In genomic region chr12:13367973-13368372, GRCh38 we compare ENCODE assay signal across 15 cellular contexts.
"Had no signal": no experiment of that assay in that cellular context is flagged by ENCODE, and none has a peak within 500 bp of the region (broad histone marks: within the 10 kb centered on the region; RNA-seq: fewer than 3 reads in every experiment).

No MANE protein-coding gene starts in this region.

- DNase-seq: activated CD4-positive, alpha-beta T cell treated with anti-CD3 and anti-CD28 coated beads for 4 hours; activated CD8-positive, alpha-beta T cell treated with anti-CD3 and anti-CD28 coated beads, Interleukin-2, amount 10 ng/mL, durations not matched to agents 7 days and 5 days; activated naive CD4-positive, alpha-beta T cell; activated naive CD8-positive, alpha-beta T cell treated with anti-CD3 and anti-CD28 coated beads, Interleukin-2, amount 50 U/mL, for 24 hours; foreskin keratinocyte; left cardiac atrium; spleen; stimulated activated CD4-positive, alpha-beta T cell treated with anti-CD3 and anti-CD28 coated beads, Interleukin-1b, Interleukin-23, amount 100 ng/mL, for 48 hours; stimulated activated naive B cell treated with anti-CD40 and anti-IgM and Interleukin-4, amounts not matched to agents 10 μg/mL and 1 μg/mL and 100 μg/mL, for 72 hours; T-helper 1 cell; WERI-Rb-1 had no signal

- H3K27me3 ChIP-seq: spleen had no signal

- ATAC-seq: activated CD8-positive, alpha-beta T cell treated with anti-CD3 and anti-CD28 coated beads, Interleukin-2, amount 10 ng/mL, durations not matched to agents 7 days and 5 days; activated naive CD8-positive, alpha-beta T cell treated with anti-CD3 and anti-CD28 coated beads, Interleukin-2, amount 50 U/mL, for 24 hours; foreskin keratinocyte; sciatic nerve; stimulated activated naive B cell treated with anti-CD40 and anti-IgM and Interleukin-4, amounts not matched to agents 10 μg/mL and 1 μg/mL and 100 μg/mL, for 72 hours had no signal

- H3K36me3 Mint-ChIP-seq: stimulated activated naive B cell treated with anti-CD40 and anti-IgM and Interleukin-4, amounts not matched to agents 10 μg/mL and 1 μg/mL and 100 μg/mL, for 72 hours had no signal

- H3K4me3 ChIP-seq: spleen had no signal

- H3K36me3 ChIP-seq: neutrophil, spleen, WERI-Rb-1 had no signal

- H3K9me3 Mint-ChIP-seq: activated naive CD8-positive, alpha-beta T cell treated with anti-CD3 and anti-CD28 coated beads, Interleukin-2, amount 50 U/mL, for 24 hours; activated T-helper 1 cell treated with anti-CD3 and anti-CD28 coated beads, Interleukin-12 subunit alpha, Interleukin-12 subunit beta, Interleukin-2, Interleukin-4 antibody, amounts not matched to agents 30 ng/mL and 10 ng/mL and 1 ng/mL, durations not matched to agents 14 hours and 24 hours and 36 hours; stimulated activated naive B cell treated with anti-CD40 and anti-IgM and Interleukin-4, amounts not matched to agents 10 μg/mL and 1 μg/mL and 100 μg/mL, for 72 hours had no signal

- H3K27ac Mint-ChIP-seq: activated CD8-positive, alpha-beta T cell treated with anti-CD3 and anti-CD28 coated beads, Interleukin-2, amount 10 ng/mL, durations not matched to agents 7 days and 5 days; activated naive CD8-positive, alpha-beta T cell treated with anti-CD3 and anti-CD28 coated beads, Interleukin-2, amount 50 U/mL, for 24 hours; activated T-helper 1 cell treated with anti-CD3 and anti-CD28 coated beads, Interleukin-12 subunit alpha, Interleukin-12 subunit beta, Interleukin-2, Interleukin-4 antibody, amounts not matched to agents 30 ng/mL and 10 ng/mL and 1 ng/mL, durations not matched to agents 14 hours and 24 hours and 36 hours; stimulated activated naive B cell treated with anti-CD40 and anti-IgM and Interleukin-4, amounts not matched to agents 10 μg/mL and 1 μg/mL and 100 μg/mL, for 72 hours; type B pancreatic cell had no signal

- H3K4me1 ChIP-seq: foreskin keratinocyte had no signal

- H3K27ac ChIP-seq: foreskin keratinocyte, neutrophil, spleen, WERI-Rb-1 had no signal

- H3K4me1 Mint-ChIP-seq: activated naive CD8-positive, alpha-beta T cell treated with anti-CD3 and anti-CD28 coated beads, Interleukin-2, amount 50 U/mL, for 24 hours had no signal

- H3K4me3 Mint-ChIP-seq: activated CD8-positive, alpha-beta T cell treated with anti-CD3 and anti-CD28 coated beads, Interleukin-2, amount 10 ng/mL, durations not matched to agents 7 days and 5 days; activated naive CD8-positive, alpha-beta T cell treated with anti-CD3 and anti-CD28 coated beads, Interleukin-2, amount 50 U/mL, for 24 hours; activated T-helper 1 cell treated with anti-CD3 and anti-CD28 coated beads, Interleukin-12 subunit alpha, Interleukin-12 subunit beta, Interleukin-2, Interleukin-4 antibody, amounts not matched to agents 30 ng/mL and 10 ng/mL and 1 ng/mL, durations not matched to agents 14 hours and 24 hours and 36 hours; stimulated activated naive B cell treated with anti-CD40 and anti-IgM and Interleukin-4, amounts not matched to agents 10 μg/mL and 1 μg/mL and 100 μg/mL, for 72 hours; type B pancreatic cell had no signal

- H3K9me3 ChIP-seq: neutrophil, spleen had no signal
